Comparison of ENCODE assay signal across 14 cellular contexts in genomic region chr2:212145111-212145510, GRCh38.
DNase-seq lines count a peak whose midpoint lies in the region; ATAC-seq and TF ChIP-seq lines count a peak whose summit lies in the region.
"Had no signal": no experiment of that assay in that cellular context is flagged by ENCODE, and none has a peak within 500 bp of the region (broad histone marks: within the 10 kb centered on the region; RNA-seq: fewer than 3 reads in every experiment).

No MANE protein-coding gene starts in this region.

- no peaks in the 10 kb centered on the region for H3K27me3 Mint-ChIP-seq in type B pancreatic cell

- no peaks in the 10 kb centered on the region for H3K36me3 Mint-ChIP-seq in type B pancreatic cell
- H3K36me3 Mint-ChIP-seq: CD8-positive, alpha-beta T cell had no signal

- H3K9me3 Mint-ChIP-seq in type B pancreatic cell = no peaks in the 10 kb centered on the region
- H3K9me3 Mint-ChIP-seq: nephron progenitor cell had no signal

- H3K4me1 Mint-ChIP-seq in type B pancreatic cell (ENCODE audit: unreplicated experiment) = no peaks in the 10 kb centered on the region
- H3K4me1 Mint-ChIP-seq: nephron progenitor cell had no signal

- H3K27me3 ChIP-seq in H7 (ENCODE audit: control insufficient read depth, insufficient read depth, low read length) = no peaks in the 10 kb centered on the region
- H3K27me3 ChIP-seq: right lobe of liver had no signal

- TF ChIP-seq CTCF in type B pancreatic cell (conservative IDR thresholded peaks at IDR 0.05) = no peak

- H3K27ac Mint-ChIP-seq in type B pancreatic cell = no peak overlapping the region
- H3K27ac Mint-ChIP-seq: CD8-positive, alpha-beta T cell; nephron progenitor cell had no signal

- ATAC-seq in GM21529 (IDR thresholded peaks at IDR 0.05; ENCODE audit: unreplicated experiment) = no peak
- ATAC-seq: CD8-positive, alpha-beta T cell; right lobe of liver had no signal

- peak; percentile 29 for DNase-seq in H4 (ENCODE audit: low spot score)
- peak; percentile 6 for DNase-seq in RPMI7951 (ENCODE audit: low read depth)
- peak; percentile 87 for DNase-seq in fibroblast of peridontal ligament (ENCODE audit: extremely low read depth)
- DNase-seq in skeletal muscle cell (ENCODE audit: low read depth) = peak; percentile 43
- no peak for DNase-seq in type B pancreatic cell (ENCODE audit: extremely low spot score, unreplicated experiment)
- DNase-seq in HuH-7 (ENCODE audit: low spot score) = no peak
- DNase-seq in H7 = no peak
- DNase-seq: caudate nucleus; CD8-positive, alpha-beta T cell; nephron progenitor cell; right lobe of liver; stimulated activated naive CD4-positive, alpha-beta T cell had no signal

- no peaks in the 10 kb centered on the region for H3K36me3 ChIP-seq in H7 (replicated peaks; ENCODE audit: control insufficient read depth, insufficient read depth, low read length)
- H3K36me3 ChIP-seq: HAP-1, right lobe of liver had no signal

- H3K4me3 ChIP-seq in skeletal muscle cell (ENCODE audit: low read depth, low read length) (no peak overlapping the region), H7 (ENCODE audit: insufficient read depth, low read depth, low read length) (no peak overlapping the region)
- H3K4me3 ChIP-seq: HAP-1, right lobe of liver had no signal

- H3K4me3 Mint-ChIP-seq in type B pancreatic cell = no peak overlapping the region
- H3K4me3 Mint-ChIP-seq: CD8-positive, alpha-beta T cell; nephron progenitor cell had no signal

Comparison
In these comparisons a context has a peak if more than half of its experiments do, and no peak if none do; other contexts are left out.
1. DNase-seq: peak in H4 (single experiment), RPMI7951 (single experiment), fibroblast of peridontal ligament (single experiment) and skeletal muscle cell (single experiment); none in type B pancreatic cell (single experiment), HuH-7 (single experiment) and H7 (single experiment).